In the genomic region with DNA sequence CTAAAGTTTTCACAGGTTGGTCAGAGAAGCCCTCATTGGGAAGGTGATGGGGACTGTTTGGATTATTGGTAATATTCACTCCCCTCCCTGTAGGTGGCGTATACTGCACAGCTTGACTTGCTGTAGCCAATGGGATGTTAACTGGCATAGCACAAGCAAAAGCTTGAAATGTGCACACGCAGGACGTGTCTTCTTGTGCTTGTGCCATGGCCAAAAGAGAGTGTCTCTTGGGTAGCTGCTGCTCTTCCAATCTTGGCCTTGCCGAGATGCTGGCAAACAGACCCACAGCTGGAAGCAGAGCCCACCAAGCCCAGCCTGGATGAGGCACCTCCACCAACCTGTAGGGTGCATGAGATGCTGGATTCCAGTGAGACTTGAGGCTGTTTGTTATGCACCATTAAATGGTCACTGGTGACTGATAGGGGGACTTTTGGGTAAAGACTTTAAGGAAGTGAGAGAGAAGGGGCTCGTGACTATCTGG, we compare ENCODE assay signal across 8 cellular contexts.
DNase-seq lines count a peak whose midpoint lies in the region; ATAC-seq and FAIRE-seq lines count a peak whose summit lies in the region.
"Had no signal": no experiment of that assay in that cellular context is flagged by ENCODE, and none has a peak within 500 bp of the region (broad histone marks: within the 10 kb centered on the region; RNA-seq: fewer than 3 reads in every experiment).

No MANE protein-coding gene starts in this region.

- peak; percentile 57 for DNase-seq in DMS53 (lab: John Stamatoyannopoulos, UW)
- peak; percentile 30 for DNase-seq in GM19239 (ENCODE audit: insufficient read length, low spot score)
- peak; percentile 48 for DNase-seq in RPMI8226
- DNase-seq in iPS DF 19.7 (ENCODE audit: low read depth, low spot score), result peak; percentile 23
- no peak for DNase-seq in nucleus accumbens (lab: John Stamatoyannopoulos, UW)
- DNase-seq in stimulated activated CD4-positive, alpha-beta T cell treated with anti-CD3 and anti-CD28 coated beads, Interleukin-4, amount 100 ng/mL, for 1 hour, result no peak
- DNase-seq: upper lobe of left lung had no signal

- ATAC-seq in HG03457 (IDR thresholded peaks at IDR 0.05; ENCODE audit: unreplicated experiment), result peak; percentile 62

- FAIRE-seq in GM19239 (lab: Jason Lieb, UNC), result peak; percentile 42

Comparison
In these comparisons a context has a peak if more than half of its experiments do, and no peak if none do; other contexts are left out.
1. DNase-seq: peak in DMS53 (single experiment), GM19239 (single experiment), RPMI8226 (single experiment) and iPS DF 19.7 (single experiment); none in nucleus accumbens (0 of 56) and stimulated activated CD4-positive, alpha-beta T cell treated with anti-CD3 and anti-CD28 coated beads, Interleukin-4, amount 100 ng/mL, for 1 hour (single experiment).